1 cellular context compared by ENCODE assay signal in genomic region chr4:1736820-1737219, GRCh38.
TF ChIP-seq lines count a peak whose summit lies in the region.

No MANE protein-coding gene starts in this region.

TF ChIP-seq in K562, 482 proteins besides CTCF, POLR2A, EP300 and RAD21:
- TF ChIP-seq ZNF507 (tag; conservative IDR thresholded peaks at IDR 0.05): no peak
- TF ChIP-seq RBFOX2 (IDR thresholded peaks at IDR 0.05; ENCODE audit: low read depth, low read length): peak; percentile 20; the same call in 1 of the 2 replicates
- peak; percentile 53 for TF ChIP-seq POLR2G (IDR thresholded peaks at IDR 0.05; ENCODE audit: low read depth, low read length)
- TF ChIP-seq JUN (IDR thresholded peaks at IDR 0.05; ENCODE audit: borderline replicate concordance, low read depth, low read length): no peak
- no peak for TF ChIP-seq JUN (CRISPR knock-in tag; IDR thresholded peaks at IDR 0.05; ENCODE audit: borderline replicate concordance)
